In genomic region chr20:62604796-62605195, GRCh38 we compare ENCODE assay signal across 1 cellular context.
TF ChIP-seq lines count a peak whose summit lies in the region.

No MANE protein-coding gene starts in this region.

TF ChIP-seq in K562, 482 proteins besides CTCF, POLR2A, EP300 and RAD21 (continued from another document):
- TF ChIP-seq TGIF2 (CRISPR knock-in tag; IDR thresholded peaks at IDR 0.05) (no peak), ZHX1 (conservative IDR thresholded peaks at IDR 0.05; ENCODE audit: low read length) (no peak), KDM4B (IDR thresholded peaks at IDR 0.05; ENCODE audit: borderline replicate concordance in 2 of 2, low read depth in 1 of 2) (no peak), GATAD2B (IDR thresholded peaks at IDR 0.05; ENCODE audit: borderline replicate concordance) (no peak), ARID2 (IDR thresholded peaks at IDR 0.05) (no peak), AFF1 (IDR thresholded peaks at IDR 0.05; ENCODE audit: low read depth in 1 of 2, partially characterized antibody in 2 of 2) (peak in 1 of 2 experiments; percentile 66), THRAP3 (IDR thresholded peaks at IDR 0.05; ENCODE audit: borderline replicate concordance) (no peak), NFIC (IDR thresholded peaks at IDR 0.05) (0 out of 2 replicates have a peak, but pooled peaks have one; percentile 10), HEY1 (CRISPR knock-in tag; IDR thresholded peaks at IDR 0.05; ENCODE audit: borderline replicate concordance) (no peak), REST (CRISPR knock-in tag; IDR thresholded peaks at IDR 0.05; ENCODE audit: low read depth) (no peak)
